In the genomic region with DNA sequence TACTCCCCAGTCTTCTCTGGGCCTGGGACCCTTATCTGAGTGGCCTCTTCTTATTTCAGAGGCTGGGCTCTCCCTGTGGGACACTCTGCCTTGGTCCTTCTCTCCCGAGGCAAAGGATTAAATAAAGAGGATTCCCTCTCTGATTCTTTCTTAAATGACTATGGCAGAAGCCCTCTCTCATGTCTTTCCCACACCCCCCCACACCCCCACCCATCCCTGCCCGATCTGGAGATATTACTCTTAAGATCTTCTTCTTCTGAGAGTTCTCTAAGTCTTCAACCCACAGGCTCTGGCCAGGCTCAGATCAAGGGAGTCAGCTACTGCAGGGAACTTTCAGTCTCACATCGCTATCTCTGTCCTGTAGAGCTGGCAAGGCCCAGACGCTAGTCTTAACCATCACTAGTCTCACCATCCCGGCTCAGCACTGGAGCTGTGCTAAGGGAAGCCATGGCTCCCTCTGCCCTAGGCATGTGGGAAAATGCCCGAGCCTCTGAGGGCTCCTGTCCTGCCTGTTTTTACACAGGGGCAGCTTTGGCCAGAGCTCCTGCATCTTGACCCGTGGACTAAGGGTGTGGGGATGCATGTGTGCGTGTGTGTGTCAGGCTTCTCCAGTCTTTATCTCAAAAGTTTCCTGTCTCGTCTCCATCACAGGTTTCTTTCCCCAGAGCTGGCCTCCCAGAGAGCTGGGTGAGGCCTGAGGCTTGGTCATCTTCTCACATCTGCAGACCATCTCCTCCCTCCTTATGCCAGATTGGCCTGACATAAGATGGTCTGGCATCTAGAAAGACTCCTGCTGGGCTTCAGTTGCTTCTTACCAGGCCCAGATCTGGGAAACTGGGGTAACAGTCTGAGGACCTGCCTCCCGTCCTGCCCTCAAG, we compare ENCODE assay signal across 18 cellular contexts. TPM values are rescaled to one million over a fixed set of nuclear protein-coding genes. Genes with fewer than 3 reads are reported as not detected.
"Had no signal": no experiment of that assay in that cellular context is flagged by ENCODE, and none has a peak within 500 bp of the region (broad histone marks: within the 10 kb centered on the region; RNA-seq: fewer than 3 reads in every experiment).

No MANE protein-coding gene starts in this region.

- H3K36me3 ChIP-seq: left lung, ovary, prostate gland, thyroid gland had no signal

- H3K4me3 Mint-ChIP-seq: activated CD4-positive, alpha-beta memory T cell treated with anti-CD3 and anti-CD28 coated beads for 36 hours; immature natural killer cell; natural killer cell; T-helper 1 cell treated with Interleukin-12 subunit alpha and Interleukin-12 subunit beta and Interleukin-4 antibody, amounts not matched to agents 30 μg/mL and 1 μg/mL, for 36 hours had no signal

- H3K9me3 ChIP-seq: left lung, ovary, prostate gland, thyroid gland had no signal

- H3K36me3 Mint-ChIP-seq: activated CD4-positive, alpha-beta memory T cell treated with anti-CD3 and anti-CD28 coated beads for 36 hours; natural killer cell had no signal

- H3K27me3 ChIP-seq: left lung, ovary, thyroid gland had no signal

- ATAC-seq: left lung; natural killer cell; stimulated activated naive CD8-positive, alpha-beta T cell treated with anti-CD3 and anti-CD28 coated beads, Interleukin-15, Interleukin-2, amounts not matched to agents 100 U/mL and 50 U/mL, for 24 hours had no signal

- H3K4me1 ChIP-seq: left lung, prostate gland, thyroid gland had no signal

- H3K4me3 ChIP-seq: left lung, ovary, prostate gland, thyroid gland had no signal

- DNase-seq: activated CD4-positive, alpha-beta memory T cell treated with anti-CD3 and anti-CD28 coated beads for 36 hours; activated CD4-positive, alpha-beta T cell treated with anti-CD3 and anti-CD28 coated beads for 48 hours; activated naive CD4-positive, alpha-beta T cell treated with Interleukin-2 at 50 U/mL for 16 hours; activated T-cell treated with anti-CD3 and anti-CD28 coated beads, Interleukin-2, amount 50 U/mL, for 48 hours; amygdala; immature natural killer cell; left lung; midbrain; natural killer cell; ovary; stimulated activated CD4-positive, alpha-beta T cell treated with anti-CD3 and anti-CD28 coated beads, Interleukin-12 subunit alpha, Interleukin-12 subunit beta, amount 100 ng/mL, for 4 hours; stimulated activated CD4-positive, alpha-beta T cell treated with anti-CD3 and anti-CD28 coated beads, Interleukin-4, amount 100 ng/mL, for 4 hours; stimulated activated naive CD8-positive, alpha-beta T cell treated with anti-CD3 and anti-CD28 coated beads, Interleukin-15, Interleukin-2, amounts not matched to agents 100 U/mL and 50 U/mL, for 24 hours; thyroid gland had no signal

- H3K27ac Mint-ChIP-seq: activated CD4-positive, alpha-beta memory T cell treated with anti-CD3 and anti-CD28 coated beads for 36 hours; T-helper 1 cell treated with Interleukin-12 subunit alpha and Interleukin-12 subunit beta and Interleukin-4 antibody, amounts not matched to agents 30 μg/mL and 1 μg/mL, for 36 hours had no signal

- H3K9me3 Mint-ChIP-seq: activated CD4-positive, alpha-beta memory T cell treated with anti-CD3 and anti-CD28 coated beads for 36 hours; immature natural killer cell; natural killer cell; T-helper 1 cell treated with Interleukin-12 subunit alpha and Interleukin-12 subunit beta and Interleukin-4 antibody, amounts not matched to agents 30 μg/mL and 1 μg/mL, for 36 hours had no signal

- H3K27me3 Mint-ChIP-seq: activated CD4-positive, alpha-beta memory T cell treated with anti-CD3 and anti-CD28 coated beads for 36 hours had no signal

- H3K27ac ChIP-seq: left lung, ovary, prostate gland, thyroid gland had no signal

RNA-seq across cellular contexts. Expression of a gene that starts 36.7 kb away (rescaled TPM):
- total RNA-seq: fibroblast of villous mesenchyme, subcutaneous adipose tissue had no signal
